ENCODE assay signal across 1 cellular context in the genomic region with DNA sequence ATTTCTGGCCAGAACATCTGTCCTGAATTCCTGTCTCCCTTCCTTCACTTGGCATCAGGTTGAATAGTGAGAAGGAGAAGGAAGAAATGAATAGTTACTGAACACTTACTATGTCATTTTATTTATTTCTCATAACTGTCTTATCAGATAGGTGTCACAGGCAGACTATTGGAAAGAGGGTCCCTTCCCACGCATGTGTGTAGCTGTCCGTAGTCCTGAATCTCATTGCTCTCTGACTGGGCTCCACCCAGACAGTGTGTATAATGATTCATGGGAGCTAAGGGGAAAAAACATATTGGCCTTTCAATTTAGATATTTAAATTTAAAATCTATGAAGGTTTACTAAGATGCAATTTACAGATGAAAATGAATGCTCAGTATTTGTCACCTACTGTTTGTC.
TF ChIP-seq lines count a peak whose summit lies in the region.

No MANE protein-coding gene starts in this region.

TF ChIP-seq in HepG2, 621 proteins besides CTCF, POLR2A, EP300 and RAD21 (continued from another document):
- no peak for TF ChIP-seq ARID4A (CRISPR knock-in tag; IDR thresholded peaks at IDR 0.05; ENCODE audit: borderline replicate concordance)
- peak; percentile 94 for TF ChIP-seq MIER2 (CRISPR knock-in tag; IDR thresholded peaks at IDR 0.05)
- TF ChIP-seq, protein P1, sequence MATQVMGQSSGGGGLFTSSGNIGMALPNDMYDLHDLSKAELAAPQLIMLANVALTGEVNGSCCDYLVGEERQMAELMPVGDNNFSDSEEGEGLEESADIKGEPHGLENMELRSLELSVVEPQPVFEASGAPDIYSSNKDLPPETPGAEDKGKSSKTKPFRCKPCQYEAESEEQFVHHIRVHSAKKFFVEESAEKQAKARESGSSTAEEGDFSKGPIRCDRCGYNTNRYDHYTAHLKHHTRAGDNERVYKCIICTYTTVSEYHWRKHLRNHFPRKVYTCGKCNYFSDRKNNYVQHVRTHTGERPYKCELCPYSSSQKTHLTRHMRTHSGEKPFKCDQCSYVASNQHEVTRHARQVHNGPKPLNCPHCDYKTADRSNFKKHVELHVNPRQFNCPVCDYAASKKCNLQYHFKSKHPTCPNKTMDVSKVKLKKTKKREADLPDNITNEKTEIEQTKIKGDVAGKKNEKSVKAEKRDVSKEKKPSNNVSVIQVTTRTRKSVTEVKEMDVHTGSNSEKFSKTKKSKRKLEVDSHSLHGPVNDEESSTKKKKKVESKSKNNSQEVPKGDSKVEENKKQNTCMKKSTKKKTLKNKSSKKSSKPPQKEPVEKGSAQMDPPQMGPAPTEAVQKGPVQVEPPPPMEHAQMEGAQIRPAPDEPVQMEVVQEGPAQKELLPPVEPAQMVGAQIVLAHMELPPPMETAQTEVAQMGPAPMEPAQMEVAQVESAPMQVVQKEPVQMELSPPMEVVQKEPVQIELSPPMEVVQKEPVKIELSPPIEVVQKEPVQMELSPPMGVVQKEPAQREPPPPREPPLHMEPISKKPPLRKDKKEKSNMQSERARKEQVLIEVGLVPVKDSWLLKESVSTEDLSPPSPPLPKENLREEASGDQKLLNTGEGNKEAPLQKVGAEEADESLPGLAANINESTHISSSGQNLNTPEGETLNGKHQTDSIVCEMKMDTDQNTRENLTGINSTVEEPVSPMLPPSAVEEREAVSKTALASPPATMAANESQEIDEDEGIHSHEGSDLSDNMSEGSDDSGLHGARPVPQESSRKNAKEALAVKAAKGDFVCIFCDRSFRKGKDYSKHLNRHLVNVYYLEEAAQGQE (IDR thresholded peaks at IDR 0.05; ENCODE audit: borderline replicate concordance in 1 of 2, low read depth in 1 of 2, low read length in 2 of 2): peak; percentile 61 to 94
